ENCODE assay signal across 11 cellular contexts in the genomic region with DNA sequence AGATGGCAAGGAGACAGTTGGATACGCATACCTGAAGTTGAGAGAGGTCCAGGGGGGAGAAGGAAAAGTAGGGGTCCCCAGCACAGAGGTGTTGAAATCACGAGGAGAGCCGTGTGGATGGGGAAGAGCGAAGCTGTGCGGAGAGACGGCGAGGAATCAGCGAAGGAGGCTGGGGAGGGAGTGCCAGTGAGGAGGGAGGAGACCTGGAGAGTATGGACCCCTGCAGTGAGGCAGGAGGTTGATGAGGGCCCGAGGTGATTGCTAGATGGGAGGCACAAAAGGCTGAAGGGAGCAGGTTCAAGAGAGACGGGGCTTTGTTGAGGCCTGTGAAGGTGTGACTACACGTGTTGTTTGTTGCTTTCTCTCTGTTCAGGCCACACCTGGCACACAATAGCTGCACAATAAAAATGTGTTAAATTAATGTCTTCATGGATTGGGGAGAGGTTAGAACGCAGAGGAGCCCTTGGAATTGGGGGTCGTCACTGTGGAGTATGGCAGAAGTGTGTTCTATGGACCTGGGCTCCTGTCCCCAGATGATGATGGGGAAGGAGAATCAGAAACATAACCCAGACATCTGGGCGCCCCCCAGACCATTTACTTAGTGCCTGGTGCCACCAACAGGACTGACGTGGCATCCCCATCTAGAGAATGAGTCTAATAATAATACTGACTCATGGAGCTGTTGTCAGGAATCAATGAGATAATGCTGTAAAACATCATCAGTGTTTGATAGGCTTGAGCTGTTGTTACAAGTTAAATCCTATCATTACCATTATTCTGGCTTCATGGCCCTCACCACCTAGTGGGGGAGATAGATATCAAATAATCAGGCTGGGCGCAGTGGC.
DNase-seq lines count a peak whose midpoint lies in the region; ATAC-seq and TF ChIP-seq lines count a peak whose summit lies in the region.
"Had no signal": no experiment of that assay in that cellular context is flagged by ENCODE, and none has a peak within 500 bp of the region (broad histone marks: within the 10 kb centered on the region; RNA-seq: fewer than 3 reads in every experiment).

No MANE protein-coding gene starts in this region.

- peak overlapping the region in 5 of 8 donors; percentile 3 to 64 (median 50) for H3K27ac Mint-ChIP-seq in CD8-positive, alpha-beta memory T cell
- peak overlapping the region; percentile 97 for H3K27ac Mint-ChIP-seq in activated CD8-positive, alpha-beta T cell treated with anti-CD3 and anti-CD28 coated beads for 36 hours
- H3K27ac Mint-ChIP-seq in memory B cell = peak overlapping the region; percentile 96

- no peak for DNase-seq in CD8-positive, alpha-beta memory T cell
- DNase-seq in H7 (peak; percentile 65), memory B cell (ENCODE audit: low spot score in 2 of 2) (no peak), GM19238 (ENCODE audit: insufficient read length, low spot score) (no peak), DMS153 treated with DMSO at 0.1 percent for 48 hours (lab: John Stamatoyannopoulos, UW; ENCODE audit: unreplicated experiment) (no peak), NCI-H2029 (lab: John Stamatoyannopoulos, UW) (no peak)
- DNase-seq in activated CD8-positive, alpha-beta T cell treated with anti-CD3 and anti-CD28 coated beads for 36 hours = peak; percentile 32
- no peak for DNase-seq in activated CD4-positive, CD25-positive, alpha-beta regulatory T cell treated with anti-CD3 and anti-CD28 coated beads, Interleukin-2, amount 50 U/mL, for 72 hours
- DNase-seq: pancreas had no signal

- peaks cover 2 to 9% (median 2%) of the 10 kb centered on the region in 3 donors for H3K36me3 Mint-ChIP-seq in CD8-positive, alpha-beta memory T cell
- no peaks in the 10 kb centered on the region for H3K36me3 Mint-ChIP-seq in activated CD8-positive, alpha-beta T cell treated with anti-CD3 and anti-CD28 coated beads for 36 hours (ENCODE audit: low read depth)
- peaks cover 7% of the 10 kb centered on the region for H3K36me3 Mint-ChIP-seq in memory B cell

- ATAC-seq in activated CD8-positive, alpha-beta T cell treated with anti-CD3 and anti-CD28 coated beads for 36 hours = no peak
- no peak for ATAC-seq in memory B cell (ENCODE audit: low read depth)
- ATAC-seq: pancreas had no signal

- H3K27me3 ChIP-seq in CD8-positive, alpha-beta memory T cell (ENCODE audit: insufficient read depth, low read length, poor library complexity, severe bottlenecking) = no peaks in the 10 kb centered on the region
- H3K27me3 ChIP-seq in H7 (ENCODE audit: control insufficient read depth, insufficient read depth, low read length) = no peaks in the 10 kb centered on the region
- H3K27me3 ChIP-seq: pancreas, vagina had no signal

- no peak overlapping the region for H3K27ac ChIP-seq in CD8-positive, alpha-beta memory T cell (ENCODE audit: low read depth, low read length)
- H3K27ac ChIP-seq: pancreas, vagina had no signal

- peak overlapping the region in 2 of 7 donors; percentile 19 to 78 for H3K4me3 Mint-ChIP-seq in CD8-positive, alpha-beta memory T cell
- no peak overlapping the region for H3K4me3 Mint-ChIP-seq in activated CD8-positive, alpha-beta T cell treated with anti-CD3 and anti-CD28 coated beads for 36 hours
- peak overlapping the region; percentile 65 for H3K4me3 Mint-ChIP-seq in memory B cell
- H3K4me3 Mint-ChIP-seq: brain had no signal

- TF ChIP-seq CTCF in activated CD8-positive, alpha-beta T cell treated with anti-CD3 and anti-CD28 coated beads for 36 hours (IDR thresholded peaks at IDR 0.05) = no peak

- H3K27me3 Mint-ChIP-seq in CD8-positive, alpha-beta memory T cell = no peaks in the 10 kb centered on the region
- H3K27me3 Mint-ChIP-seq in activated CD8-positive, alpha-beta T cell treated with anti-CD3 and anti-CD28 coated beads for 36 hours = no peaks in the 10 kb centered on the region
- H3K27me3 Mint-ChIP-seq in memory B cell = no peaks in the 10 kb centered on the region
- H3K27me3 Mint-ChIP-seq: brain had no signal

- H3K4me3 ChIP-seq in CD8-positive, alpha-beta memory T cell (ENCODE audit: low read length) = no peak overlapping the region
- H3K4me3 ChIP-seq in H7 (ENCODE audit: insufficient read depth, low read depth, low read length) = no peak overlapping the region
- H3K4me3 ChIP-seq: pancreas, vagina had no signal

- POLR2A ChIA-PET in CD8-positive, alpha-beta memory T cell (lab: Charles Lee) = no interaction called here
- POLR2A ChIA-PET in activated CD8-positive, alpha-beta T cell treated with anti-CD3 and anti-CD28 coated beads for 36 hours (lab: Charles Lee) = no interaction called here

- H3K9me3 Mint-ChIP-seq in CD8-positive, alpha-beta memory T cell = no peaks in the 10 kb centered on the region
- H3K9me3 Mint-ChIP-seq in activated CD8-positive, alpha-beta T cell treated with anti-CD3 and anti-CD28 coated beads for 36 hours = no peaks in the 10 kb centered on the region
- no peaks in the 10 kb centered on the region for H3K9me3 Mint-ChIP-seq in memory B cell

- H3K9me3 ChIP-seq in CD8-positive, alpha-beta memory T cell (ENCODE audit: low read length) = no peaks in the 10 kb centered on the region
- H3K9me3 ChIP-seq: pancreas, vagina had no signal

- no peaks in the 10 kb centered on the region for H3K36me3 ChIP-seq in CD8-positive, alpha-beta memory T cell (ENCODE audit: insufficient read depth, low read length)
- no peaks in the 10 kb centered on the region for H3K36me3 ChIP-seq in H7 (replicated peaks; ENCODE audit: control insufficient read depth, insufficient read depth, low read length)
- H3K36me3 ChIP-seq: pancreas, vagina had no signal

- intact Hi-C loops in activated CD8-positive, alpha-beta T cell treated with anti-CD3 and anti-CD28 coated beads for 36 hours (cut with micrococcal nuclease) = loop anchor here (10.0 kb wide), 1 partner anchor 140 kb away; a partner anchor contains a TSS

- H3K4me1 ChIP-seq in CD8-positive, alpha-beta memory T cell (ENCODE audit: insufficient read depth, low read length) = peaks cover 31% of the 10 kb centered on the region
- H3K4me1 ChIP-seq: pancreas, vagina had no signal

- peaks cover 21 to 33% (median 32%) of the 10 kb centered on the region in 3 donors for H3K4me1 Mint-ChIP-seq in CD8-positive, alpha-beta memory T cell
- peaks cover 45% of the 10 kb centered on the region for H3K4me1 Mint-ChIP-seq in activated CD8-positive, alpha-beta T cell treated with anti-CD3 and anti-CD28 coated beads for 36 hours (ENCODE audit: low read depth)
- peaks cover 53% of the 10 kb centered on the region for H3K4me1 Mint-ChIP-seq in memory B cell

- CTCF ChIA-PET in CD8-positive, alpha-beta memory T cell (lab: Charles Lee) = interaction anchor here (1.3 kb wide), 1 partner anchor 142 kb away, joined by 3 read pairs; no protein-coding TSS in a partner anchor
- CTCF ChIA-PET in activated CD8-positive, alpha-beta T cell treated with anti-CD3 and anti-CD28 coated beads for 36 hours (lab: Charles Lee) = interaction anchor here (0.9 kb wide), 1 partner anchor 148 kb away, joined by 3 read pairs; no protein-coding TSS in a partner anchor

Comparison
In these comparisons a context has a peak if more than half of its experiments do, and no peak if none do; other contexts are left out.
1. DNase-seq: peak in H7 (single experiment) and activated CD8-positive, alpha-beta T cell treated with anti-CD3 and anti-CD28 coated beads for 36 hours (single experiment); none in CD8-positive, alpha-beta memory T cell (0 of 5), memory B cell (0 of 2), GM19238 (single experiment), activated CD4-positive, CD25-positive, alpha-beta regulatory T cell treated with anti-CD3 and anti-CD28 coated beads, Interleukin-2, amount 50 U/mL, for 72 hours (single experiment), DMS153 treated with DMSO at 0.1 percent for 48 hours (single experiment) and NCI-H2029 (single experiment).
2. Peak in every context shown above with its lines, with median percentiles within 50 percentile points of each other: H3K27ac Mint-ChIP-seq.